In genomic region chr7:23242321-23242720, GRCh38 we compare ENCODE assay signal across 21 cellular contexts. TPM values are rescaled to one million over a fixed set of nuclear protein-coding genes. Genes with fewer than 3 reads are reported as not detected.
DNase-seq lines count a peak whose midpoint lies in the region; ATAC-seq and TF ChIP-seq lines count a peak whose summit lies in the region.
"Had no signal": no experiment of that assay in that cellular context is flagged by ENCODE, and none has a peak within 500 bp of the region (broad histone marks: within the 10 kb centered on the region; RNA-seq: fewer than 3 reads in every experiment).

No MANE protein-coding gene starts in this region.

- dilution Hi-C loops in IMR-90 (cut with HindIII; ENCODE audit: low sequenced_read_pairs, unreplicated experiment) = no loop called here

- no peak overlapping the region for H4K8ac ChIP-seq in IMR-90 (ENCODE audit: low read depth in 2 of 2, low read length in 2 of 2)

- intact Hi-C loops in IMR-90 (cut with micrococcal nuclease) (no loop called here), natural killer cell (cut with micrococcal nuclease) (no loop called here)

- H2BK15ac ChIP-seq in IMR-90 (ENCODE audit: low read depth, low read length) = no peak overlapping the region

- in situ Hi-C loops in IMR-90 (cut with MboI; ENCODE audit: low sequenced_read_pairs) = no loop called here

- H3K27ac ChIP-seq in IMR-90 (ENCODE audit: insufficient read depth, low read length) (no peak overlapping the region), epithelial cell of prostate (peak overlapping the region; percentile 12), smooth muscle cell (ENCODE audit: low read depth) (peak overlapping the region; percentile 39)
- H3K27ac ChIP-seq: 22Rv1 had no signal

- DNase-seq in NOMO-1 treated with DMSO at 0.1 percent for 48 hours (lab: John Stamatoyannopoulos, UW; ENCODE audit: unreplicated experiment) (peak; percentile 17), NOMO-1 treated with dmso at 0.1 percent for 144 hours (lab: John Stamatoyannopoulos, UW; ENCODE audit: unreplicated experiment) (no peak), IMR-90 (peak; percentile 11), epithelial cell of prostate (ENCODE audit: low read depth, low spot score) (peak; percentile 71), smooth muscle cell (lab: John Stamatoyannopoulos, UW; ENCODE audit: unreplicated experiment) (no peak), natural killer cell (no peak)
- DNase-seq: activated CD4-positive, alpha-beta T cell treated with anti-CD3 and anti-CD28 coated beads for 4 hours; activated T-cell treated with anti-CD3 and anti-CD28 coated beads for 4 hours; caudate nucleus; DMS153; mesendoderm; NCI-H1092; right cardiac atrium; stimulated activated CD4-positive, alpha-beta T cell treated with anti-CD3 and anti-CD28 coated beads, Interleukin-1b, Interleukin-23, amount 100 ng/mL, for 48 hours had no signal

- H3K36me3 ChIP-seq in IMR-90 (ENCODE audit: control insufficient read depth, insufficient read depth, low read length) (no peaks in the 10 kb centered on the region), smooth muscle cell (ENCODE audit: low read depth) (no peaks in the 10 kb centered on the region)
- H3K36me3 ChIP-seq: gastroesophageal sphincter, thoracic aorta had no signal

- H3K14ac ChIP-seq in IMR-90 (replicated peaks; ENCODE audit: low read depth, low read length) = no peak overlapping the region

- H3K36me3 Mint-ChIP-seq in natural killer cell = no peaks in the 10 kb centered on the region
- H3K36me3 Mint-ChIP-seq: activated naive CD4-positive, alpha-beta T cell treated with anti-CD3 and anti-CD28 coated beads, Interleukin-2, amount 50 U/mL, for 72 hours had no signal

- no peak for TF ChIP-seq CTCF in IMR-90 (conservative IDR thresholded peaks at IDR 0.05; ENCODE audit: low read depth, low read length)
- TF ChIP-seq CTCF in smooth muscle cell (IDR thresholded peaks at IDR 0.05; ENCODE audit: borderline replicate concordance, insufficient read depth, poor library complexity, severe bottlenecking) = no peak
- TF ChIP-seq CTCF in natural killer cell (IDR thresholded peaks at IDR 0.05) = no peak

- no peak overlapping the region for H3K4ac ChIP-seq in IMR-90 (ENCODE audit: low read depth, low read length)

- H3K9me1 ChIP-seq in IMR-90 (ENCODE audit: insufficient read depth, low read length) = no peaks in the 10 kb centered on the region

- H3K4me3 ChIP-seq in IMR-90 (ENCODE audit: insufficient read depth, low read depth, low read length) = no peak overlapping the region
- H3K4me3 ChIP-seq in smooth muscle cell = no peak overlapping the region
- H3K4me3 ChIP-seq: gastroesophageal sphincter, thoracic aorta had no signal

- H2BK5ac ChIP-seq in IMR-90 (ENCODE audit: low read depth, low read length, poor library complexity, severe bottlenecking) = no peak overlapping the region

- H3K79me2 ChIP-seq in smooth muscle cell (ENCODE audit: low read depth) = no peaks in the 10 kb centered on the region

- H3K27me3 Mint-ChIP-seq in natural killer cell (ENCODE audit: low read depth in 2 of 2) = peaks cover 22 to 41% of the 10 kb centered on the region in 2 donors

- CTCF ChIA-PET in IMR-90 (lab: Yijun Ruan, JAX) = interaction anchor here (0.6 kb wide), 1 partner anchor 1572 kb away, joined by 4 read pairs; no protein-coding TSS in a partner anchor

- no peak for TF ChIP-seq RAD21 in IMR-90 (IDR thresholded peaks at IDR 0.05; ENCODE audit: low read length)

- H2BK20ac ChIP-seq in IMR-90 (ENCODE audit: low read depth, low read length) = no peak overlapping the region

- H2BK120ac ChIP-seq in IMR-90 (ENCODE audit: low read depth, low read length) = no peak overlapping the region

- H3K9me3 Mint-ChIP-seq in natural killer cell = no peaks in the 10 kb centered on the region
- H3K9me3 Mint-ChIP-seq: activated naive CD4-positive, alpha-beta T cell treated with anti-CD3 and anti-CD28 coated beads, Interleukin-2, amount 50 U/mL, for 72 hours; T-helper 2 cell treated with Interferon-gamma antibody and Interleukin-4, amounts not matched to agents 5 μg/mL and 100 μg/mL, for 36 hours had no signal

- no peak overlapping the region for H2AK5ac ChIP-seq in IMR-90 (ENCODE audit: low read depth, low read length)

- H2AFZ ChIP-seq in IMR-90 (replicated peaks; ENCODE audit: low read length, poor library complexity) = no peak overlapping the region
- no peak overlapping the region for H2AFZ ChIP-seq in smooth muscle cell (ENCODE audit: low read depth)

- H3K79me1 ChIP-seq in IMR-90 (ENCODE audit: low read depth in 1 of 2, low read length in 2 of 2) = no peaks in the 10 kb centered on the region

- 54% methylated on average over 2 of the region's 3 CpGs; no CpG with 5 or more reads in 1 of the 2 experiments for WGBS in IMR-90 (ENCODE audit: extremely low coverage in 2 of 2, insufficient read length in 1 of 2), 2 experiments
- 52% methylated on average over 3 of the region's 3 CpGs for WGBS in smooth muscle cell (ENCODE audit: low lambda C conversion rate)

- no peak overlapping the region for H4K91ac ChIP-seq in IMR-90 (ENCODE audit: insufficient read depth, low read depth, low read length)

- H3K56ac ChIP-seq in IMR-90 (ENCODE audit: extremely low read depth, insufficient read depth, low read length) = no peak overlapping the region

- H3K27me3 ChIP-seq in IMR-90 (ENCODE audit: control insufficient read depth, insufficient read depth, low read length) = peaks cover 14% of the 10 kb centered on the region
- no peaks in the 10 kb centered on the region for H3K27me3 ChIP-seq in smooth muscle cell (ENCODE audit: low read depth)

- ATAC-seq in IMR-90 (ENCODE audit: low read depth) = no peak
- ATAC-seq in HG03108 (IDR thresholded peaks at IDR 0.05; ENCODE audit: unreplicated experiment) = no peak
- ATAC-seq in natural killer cell = no peak
- ATAC-seq in GM21515 (IDR thresholded peaks at IDR 0.05; ENCODE audit: unreplicated experiment) = no peak
- ATAC-seq: gastroesophageal sphincter, right cardiac atrium had no signal

- BruUV-seq in IMR-90 (replicated peaks; lab: Mats Ljungman, UMichigan) = no TSS peak

- H3K4me1 ChIP-seq in IMR-90 (ENCODE audit: control insufficient read depth, insufficient read depth, low read length) (no peaks in the 10 kb centered on the region; the same call in 1 of the 2 replicates), smooth muscle cell (ENCODE audit: low read depth) (peaks cover 5% of the 10 kb centered on the region)

- H4K5ac ChIP-seq in IMR-90 (ENCODE audit: low read depth, low read length) = no peak overlapping the region

- no peak overlapping the region for H3K4me3 Mint-ChIP-seq in natural killer cell
- H3K4me3 Mint-ChIP-seq: T-helper 2 cell treated with Interferon-gamma antibody and Interleukin-4, amounts not matched to agents 5 μg/mL and 100 μg/mL, for 36 hours had no signal

- TF ChIP-seq POLR2A in IMR-90 (IDR thresholded peaks at IDR 0.05; ENCODE audit: low read depth, low read length) = no peak

- H3K9ac ChIP-seq in IMR-90 (ENCODE audit: low read depth, low read length) = no peak overlapping the region
- H3K9ac ChIP-seq in smooth muscle cell (ENCODE audit: low read depth) = no peak overlapping the region

- POLR2A ChIA-PET in IMR-90 (lab: Charles Lee; ENCODE audit: unreplicated experiment) = no interaction called here

- H3K4me2 ChIP-seq in IMR-90 (ENCODE audit: low read depth, low read length) = no peak overlapping the region
- no peak overlapping the region for H3K4me2 ChIP-seq in smooth muscle cell

- no peaks in the 10 kb centered on the region for H3K4me1 Mint-ChIP-seq in natural killer cell

- H2AK9ac ChIP-seq in IMR-90 (replicated peaks; ENCODE audit: low read depth, low read length, poor library complexity) = no peak overlapping the region

- no peaks in the 10 kb centered on the region for H4K20me1 ChIP-seq in IMR-90 (ENCODE audit: insufficient read depth, low read length)
- H4K20me1 ChIP-seq in smooth muscle cell (ENCODE audit: low read depth) = no peaks in the 10 kb centered on the region

- no peak overlapping the region for H3K18ac ChIP-seq in IMR-90 (ENCODE audit: low read depth, low read length)

- peaks cover 8% of the 10 kb centered on the region for H3F3A ChIP-seq in smooth muscle cell (ENCODE audit: low read depth)

- H3K9me3 ChIP-seq in IMR-90 (ENCODE audit: control insufficient read depth, insufficient read depth, low read length) (no peaks in the 10 kb centered on the region), smooth muscle cell (replicated peaks; ENCODE audit: low read depth) (no peaks in the 10 kb centered on the region)
- H3K9me3 ChIP-seq: gastroesophageal sphincter, thoracic aorta had no signal

- H3K27ac Mint-ChIP-seq in natural killer cell = no peak overlapping the region
- H3K27ac Mint-ChIP-seq: activated naive CD4-positive, alpha-beta T cell treated with anti-CD3 and anti-CD28 coated beads, Interleukin-2, amount 50 U/mL, for 72 hours; T-helper 2 cell treated with Interferon-gamma antibody and Interleukin-4, amounts not matched to agents 5 μg/mL and 100 μg/mL, for 36 hours had no signal

- no peak overlapping the region for H3K23ac ChIP-seq in IMR-90 (ENCODE audit: low read depth, low read length)

TF ChIP-seq in IMR-90, 13 proteins besides CTCF, POLR2A, EP300 and RAD21 (continues in another document):
- TF ChIP-seq MAZ (IDR thresholded peaks at IDR 0.05; ENCODE audit: borderline replicate concordance, low read depth, low read length) = no peak
- no peak for TF ChIP-seq MAFK (IDR thresholded peaks at IDR 0.05; ENCODE audit: low read depth, low read length)
- TF ChIP-seq RFX5 (IDR thresholded peaks at IDR 0.05; ENCODE audit: low read depth, low read length) = no peak
- no peak for TF ChIP-seq SMC3 (IDR thresholded peaks at IDR 0.05; ENCODE audit: low read depth, low read length)
- no peak for TF ChIP-seq FOS (IDR thresholded peaks at IDR 0.05; ENCODE audit: low read depth, low read length)

RNA-seq across cellular contexts. Expression of gene GPNMB, which starts 4.3 kb away (rescaled TPM):
- total RNA-seq in IMR-90 (2012; rRNA removed) (under 0.01 TPM in 1 of 2 replicates, not detected in the other), smooth muscle cell (23.2 and 26.1 TPM in 2 replicates), natural killer cell (not detected)
- polyA plus RNA-seq in IMR-90 (2012; rRNA removed) (0.14 TPM in 1 of 2 replicates, not detected in the other), smooth muscle cell (13.4 and 13.6 TPM in 2 replicates)
- 0.03 and 0.18 TPM in 2 replicates for polyA plus RNA-seq in IMR-90 (2012; cell fraction: cytosol; rRNA removed)
- 0.07 and 0.28 TPM in 2 replicates for polyA plus RNA-seq in IMR-90 (2012; cell fraction: nucleus; rRNA removed; ENCODE audit: low replicate concordance)

RNA-seq across cellular contexts. Expression of gene MALSU1, which starts 56.8 kb away (rescaled TPM):
- total RNA-seq in IMR-90 (2012; rRNA removed) (30.5 and 47.8 TPM in 2 replicates), smooth muscle cell (77.7 and 89.8 TPM in 2 replicates), natural killer cell (10 to 100 TPM; 23.4 to 31.8 (median 26.3) TPM)
- polyA plus RNA-seq in IMR-90 (2012; rRNA removed) (36.0 and 54.4 TPM in 2 replicates), smooth muscle cell (107 and 110 TPM in 2 replicates)
- polyA plus RNA-seq in IMR-90 (2012; cell fraction: cytosol; rRNA removed) = 95.4 and 113 TPM in 2 replicates
- 33.6 and 35.6 TPM in 2 replicates for polyA plus RNA-seq in IMR-90 (2012; cell fraction: nucleus; rRNA removed; ENCODE audit: low replicate concordance)

Comparison
In these comparisons a context has a peak if more than half of its experiments do, and no peak if none do; other contexts are left out.
1. DNase-seq: peak in NOMO-1 treated with DMSO at 0.1 percent for 48 hours (single experiment), IMR-90 (single experiment) and epithelial cell of prostate (single experiment); none in NOMO-1 treated with dmso at 0.1 percent for 144 hours (single experiment), smooth muscle cell (single experiment) and natural killer cell (single experiment).
2. RNA of gene GPNMB, which starts 4.3 kb away (total RNA-seq): 23.2 to 26.1 TPM in smooth muscle cell; under 0.01 TPM in IMR-90 and not detected in natural killer cell; every median in the first group is over 10 times any median in the second.